In genomic region chr12:76007640-76008039, GRCh38 we compare ENCODE assay signal across 25 cellular contexts.
"Had no signal": no experiment of that assay in that cellular context is flagged by ENCODE, and none has a peak within 500 bp of the region (broad histone marks: within the 10 kb centered on the region; RNA-seq: fewer than 3 reads in every experiment).

No MANE protein-coding gene starts in this region.

- H3K27me3 Mint-ChIP-seq: activated CD8-positive, alpha-beta memory T cell treated with anti-CD3 and anti-CD28 coated beads, Interleukin-2, amount 10 ng/mL, durations not matched to agents 7 days and 5 days; activated naive CD8-positive, alpha-beta T cell treated with anti-CD3 and anti-CD28 coated beads, Interleukin-2, amount 50 U/mL, for 24 hours; activated T-cell treated with anti-CD3 and anti-CD28 coated beads, Interleukin-2, amount 50 U/mL, for 24 hours had no signal

- H3K27me3 ChIP-seq: brain microvascular endothelial cell, cardiac muscle cell, MG63 had no signal

- ATAC-seq: activated CD8-positive, alpha-beta memory T cell treated with anti-CD3 and anti-CD28 coated beads, Interleukin-2, amount 10 ng/mL, durations not matched to agents 7 days and 5 days; activated naive CD4-positive, alpha-beta T cell treated with anti-CD3 and anti-CD28 coated beads, Interleukin-2, amount 50 U/mL, for 72 hours; activated naive CD8-positive, alpha-beta T cell treated with anti-CD3 and anti-CD28 coated beads, Interleukin-2, amount 50 U/mL, for 24 hours; PC-3 had no signal

- H3K27ac ChIP-seq: brain microvascular endothelial cell, cardiac muscle cell had no signal

- H3K27ac Mint-ChIP-seq: activated CD8-positive, alpha-beta memory T cell treated with anti-CD3 and anti-CD28 coated beads, Interleukin-2, amount 10 ng/mL, durations not matched to agents 7 days and 5 days; activated naive CD4-positive, alpha-beta T cell treated with anti-CD3 and anti-CD28 coated beads, Interleukin-2, amount 50 U/mL, for 72 hours; activated naive CD8-positive, alpha-beta T cell treated with anti-CD3 and anti-CD28 coated beads, Interleukin-2, amount 50 U/mL, for 24 hours; activated T-cell treated with anti-CD3 and anti-CD28 coated beads, Interleukin-2, amount 50 U/mL, for 24 hours; activated T-helper 1 cell treated with anti-CD3 and anti-CD28 coated beads, Interleukin-12 subunit alpha, Interleukin-12 subunit beta, Interleukin-2, Interleukin-4 antibody, amounts not matched to agents 30 ng/mL and 10 ng/mL and 1 ng/mL, durations not matched to agents 14 hours and 24 hours and 36 hours; T-helper 1 cell treated with Interleukin-12 subunit alpha and Interleukin-12 subunit beta and Interleukin-4 antibody, amounts not matched to agents 30 μg/mL and 1 μg/mL, for 36 hours had no signal

- DNase-seq: activated CD4-positive, alpha-beta T cell treated with anti-CD3 and anti-CD28 coated beads for 48 hours; activated CD4-positive, alpha-beta T cell treated with anti-CD3 and anti-CD28 coated beads, Interleukin-2, amount 50 U/mL, for 48 hours; activated CD4-positive, CD25-positive, alpha-beta regulatory T cell treated with anti-CD3 and anti-CD28 coated beads, Interleukin-2, amount 50 U/mL, for 72 hours; activated CD8-positive, alpha-beta memory T cell treated with anti-CD3 and anti-CD28 coated beads, Interleukin-2, amount 10 ng/mL, durations not matched to agents 7 days and 5 days; activated effector memory CD4-positive, alpha-beta T cell treated with Interleukin-2 at 50 U/mL for 16 hours; activated naive CD4-positive, alpha-beta T cell; activated naive CD8-positive, alpha-beta T cell treated with anti-CD3 and anti-CD28 coated beads, Interleukin-2, amount 50 U/mL, for 24 hours; activated T-cell treated with anti-CD3 and anti-CD28 coated beads, Interleukin-2, amount 50 U/mL, for 24 hours; amniotic stem cell; brain microvascular endothelial cell; MG63; NCI-H1105; NCI-H1436; NCI-H1694 treated with DMSO at 0.1 percent for 48 hours; NCI-H2029 treated with DMSO at 0.1 percent for 48 hours; NCI-H345; NCI-H510A; NCI-H526 treated with DMSO at 0.1 percent for 48 hours; NCI-H82; PC-3; SHP77 treated with DMSO at 0.1 percent for 48 hours had no signal

- H3K36me3 ChIP-seq: brain microvascular endothelial cell, cardiac muscle cell, MG63 had no signal

- H3K4me3 ChIP-seq: cardiac muscle cell, MG63 had no signal

- H3K4me3 Mint-ChIP-seq: activated CD8-positive, alpha-beta memory T cell treated with anti-CD3 and anti-CD28 coated beads, Interleukin-2, amount 10 ng/mL, durations not matched to agents 7 days and 5 days; activated naive CD8-positive, alpha-beta T cell treated with anti-CD3 and anti-CD28 coated beads, Interleukin-2, amount 50 U/mL, for 24 hours; activated T-cell treated with anti-CD3 and anti-CD28 coated beads, Interleukin-2, amount 50 U/mL, for 24 hours; activated T-helper 1 cell treated with anti-CD3 and anti-CD28 coated beads, Interleukin-12 subunit alpha, Interleukin-12 subunit beta, Interleukin-2, Interleukin-4 antibody, amounts not matched to agents 30 ng/mL and 10 ng/mL and 1 ng/mL, durations not matched to agents 14 hours and 24 hours and 36 hours; T-helper 1 cell treated with Interleukin-12 subunit alpha and Interleukin-12 subunit beta and Interleukin-4 antibody, amounts not matched to agents 30 μg/mL and 1 μg/mL, for 36 hours had no signal

- H3K9me3 ChIP-seq: MG63 had no signal

- H3K4me1 Mint-ChIP-seq: activated CD8-positive, alpha-beta memory T cell treated with anti-CD3 and anti-CD28 coated beads, Interleukin-2, amount 10 ng/mL, durations not matched to agents 7 days and 5 days; activated naive CD8-positive, alpha-beta T cell treated with anti-CD3 and anti-CD28 coated beads, Interleukin-2, amount 50 U/mL, for 24 hours had no signal
